ENCODE assay signal across 25 cellular contexts in the genomic region with DNA sequence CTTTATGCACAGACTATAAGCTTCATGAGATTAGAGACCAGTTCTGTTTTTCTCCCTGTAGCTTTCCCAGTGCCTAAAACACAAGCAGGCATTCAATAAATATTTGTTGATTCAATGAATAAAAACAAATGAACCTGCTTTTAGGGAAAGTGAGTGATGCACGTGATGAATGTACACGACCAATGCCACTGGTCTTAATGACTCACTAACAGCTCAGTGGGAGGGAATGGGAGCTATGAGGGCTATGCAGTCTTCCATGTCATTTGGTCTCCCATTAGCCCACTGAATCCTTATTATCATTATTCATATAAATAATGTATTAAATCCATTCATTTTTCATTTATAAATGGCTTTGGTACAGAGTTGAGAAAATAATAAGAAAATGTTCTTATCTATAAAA.
DNase-seq lines count a peak whose midpoint lies in the region; ATAC-seq and TF ChIP-seq lines count a peak whose summit lies in the region.
"Had no signal": no experiment of that assay in that cellular context is flagged by ENCODE, and none has a peak within 500 bp of the region (broad histone marks: within the 10 kb centered on the region; RNA-seq: fewer than 3 reads in every experiment).

No MANE protein-coding gene starts in this region.

- H3K9me2 ChIP-seq in SK-N-SH, result no peaks in the 10 kb centered on the region

- H3K36me3 ChIP-seq in SK-N-SH (replicated peaks in 1 of 2; ENCODE audit: control insufficient read depth in 1 of 2, insufficient read depth in 2 of 2, low read length in 1 of 2), result no peaks in the 10 kb centered on the region
- H3K36me3 ChIP-seq: adrenal gland, breast epithelium, HAP-1, transverse colon had no signal

- H3K4me2 ChIP-seq in SK-N-SH, result no peak overlapping the region

- H3K27me3 Mint-ChIP-seq in T-cell, result peaks cover 0 to 5% of the 10 kb centered on the region in 2 donors
- H3K27me3 Mint-ChIP-seq: CD4-positive, alpha-beta memory T cell; naive B cell had no signal

- H3K4me1 Mint-ChIP-seq in T-cell, result no peaks in the 10 kb centered on the region
- H3K4me1 Mint-ChIP-seq: CD4-positive, alpha-beta memory T cell; immature natural killer cell; naive B cell had no signal

- H3K27ac Mint-ChIP-seq in T-cell, result no peak overlapping the region
- H3K27ac Mint-ChIP-seq: CD4-positive, alpha-beta memory T cell; immature natural killer cell had no signal

- DNase-seq in DMS53 treated with DMSO at 0.1 percent for 48 hours (lab: John Stamatoyannopoulos, UW; ENCODE audit: unreplicated experiment) (peak; percentile 18), HT1080 (ENCODE audit: low read depth) (peak; percentile 40), NCI-H226 (peak; percentile 39), foreskin fibroblast (peak; percentile 18 to 62), T-cell (no peak), NCI-H1048 (lab: John Stamatoyannopoulos, UW) (no peak), SK-N-SH (no peak)
- DNase-seq: activated CD4-positive, alpha-beta T cell treated with anti-CD3 and anti-CD28 coated beads for 4 hours; activated naive CD4-positive, alpha-beta T cell; activated T-cell treated with anti-CD3 and anti-CD28 coated beads, Interleukin-2, amount 50 U/mL, for 4 hours; adrenal gland; CD4-positive, alpha-beta memory T cell; effector CD8-positive, alpha-beta T cell; foreskin melanocyte; hippocampal formation; immature natural killer cell; naive B cell; NCI-H1930; T-helper 2 cell; transverse colon had no signal

- no peak for TF ChIP-seq RAD21 in SK-N-SH (IDR thresholded peaks at IDR 0.05; ENCODE audit: low read length)

- ATAC-seq in T-cell (replicated peaks in 1 of 4) (no peak), HG03442 (IDR thresholded peaks at IDR 0.05; ENCODE audit: unreplicated experiment) (no peak)
- ATAC-seq: activated T-cell treated with anti-CD3 and anti-CD28 coated beads, Interleukin-2, amount 50 U/mL, for 4 hours; GM12878; left lobe of liver had no signal

- CTCF ChIA-PET in T-cell (lab: Charles Lee) (no interaction called here), SK-N-SH (lab: Yijun Ruan, JAX) (no interaction called here)

- POLR2A ChIA-PET in T-cell (lab: Charles Lee) (no interaction called here), SK-N-SH (lab: Yijun Ruan, JAX) (interaction anchor here (1.2 kb wide), 1 partner anchor 24 kb away, joined by 3 read pairs; no protein-coding TSS in a partner anchor)

- no peaks in the 10 kb centered on the region for H3K27me3 ChIP-seq in SK-N-SH (ENCODE audit: insufficient read depth)
- H3K27me3 ChIP-seq: adrenal gland, breast epithelium, transverse colon had no signal

- H3K9me3 ChIP-seq in SK-N-SH, result no peaks in the 10 kb centered on the region
- H3K9me3 ChIP-seq: adrenal gland, breast epithelium, HAP-1, transverse colon had no signal

- peaks cover 3 to 4% of the 10 kb centered on the region in 2 experiments; a peak in 3 of 4 replicates for H3K4me1 ChIP-seq in SK-N-SH (ENCODE audit: control insufficient read depth in 1 of 2, insufficient read depth in 2 of 2, low read depth in 1 of 2, low read length in 1 of 2)
- H3K4me1 ChIP-seq: adrenal gland, breast epithelium, HAP-1, transverse colon had no signal

- no peaks in the 10 kb centered on the region for H3K9me3 Mint-ChIP-seq in T-cell
- H3K9me3 Mint-ChIP-seq: activated T-cell treated with anti-CD3 and anti-CD28 coated beads, Interleukin-2, amount 50 U/mL, for 4 hours; naive B cell had no signal

- TF ChIP-seq CTCF in foreskin fibroblast (IDR thresholded peaks at IDR 0.05; ENCODE audit: low read depth, low read length) (no peak), SK-N-SH (IDR thresholded peaks at IDR 0.05) (no peak)

- H3K4me3 Mint-ChIP-seq in T-cell, result no peak overlapping the region
- H3K4me3 Mint-ChIP-seq: activated T-cell treated with anti-CD3 and anti-CD28 coated beads, Interleukin-2, amount 50 U/mL, for 4 hours; CD4-positive, alpha-beta memory T cell; immature natural killer cell; naive B cell had no signal

- H3K27ac ChIP-seq in SK-N-SH (ENCODE audit: low read depth in 2 of 2, low read length in 1 of 2), result peak overlapping the region in 1 of 2 experiments; percentile 71; a peak in 2 of 4 replicates
- H3K27ac ChIP-seq: adrenal gland, breast epithelium, transverse colon had no signal

- H3K79me2 ChIP-seq in SK-N-SH (ENCODE audit: insufficient read depth), result no peaks in the 10 kb centered on the region

- H2AFZ ChIP-seq in SK-N-SH (ENCODE audit: low read depth), result no peak overlapping the region

- no peaks in the 10 kb centered on the region for H3F3A ChIP-seq in SK-N-SH (replicated peaks; ENCODE audit: insufficient read depth)

- H4K20me1 ChIP-seq in SK-N-SH (ENCODE audit: insufficient read depth), result no peaks in the 10 kb centered on the region

- H3K4me3 ChIP-seq in foreskin fibroblast (ENCODE audit: low read depth in 1 of 2, low read length in 2 of 2) (no peak overlapping the region), SK-N-SH (ENCODE audit: low read depth in 2 of 2, low read length in 1 of 2) (no peak overlapping the region)
- H3K4me3 ChIP-seq: adrenal gland, breast epithelium, GM12878, HAP-1, transverse colon had no signal

- TF ChIP-seq EP300 in SK-N-SH (IDR thresholded peaks at IDR 0.05; ENCODE audit: borderline replicate concordance in 1 of 2, low read depth in 1 of 2, low read length in 1 of 2), result no peak

- WGBS in SK-N-SH (ENCODE audit: low lambda C conversion rate), result 18% methylated on average over 2 of the region's 2 CpGs

- H3K9ac ChIP-seq in SK-N-SH, result no peak overlapping the region

- no peaks in the 10 kb centered on the region for H3K36me3 Mint-ChIP-seq in T-cell
- H3K36me3 Mint-ChIP-seq: CD4-positive, alpha-beta memory T cell; immature natural killer cell; naive B cell had no signal

TF ChIP-seq in SK-N-SH, 30 proteins besides CTCF, POLR2A, EP300 and RAD21:
- no peak for TF ChIP-seq ZBTB33 (IDR thresholded peaks at IDR 0.05; ENCODE audit: borderline replicate concordance, low read depth)
- no peak for TF ChIP-seq SMC3 (IDR thresholded peaks at IDR 0.05; ENCODE audit: low read depth, low read length)
- TF ChIP-seq RCOR1 (IDR thresholded peaks at IDR 0.05; ENCODE audit: low read length), result no peak
- TF ChIP-seq GABPA (IDR thresholded peaks at IDR 0.05; ENCODE audit: low read depth), result no peak
- TF ChIP-seq, protein P1, sequence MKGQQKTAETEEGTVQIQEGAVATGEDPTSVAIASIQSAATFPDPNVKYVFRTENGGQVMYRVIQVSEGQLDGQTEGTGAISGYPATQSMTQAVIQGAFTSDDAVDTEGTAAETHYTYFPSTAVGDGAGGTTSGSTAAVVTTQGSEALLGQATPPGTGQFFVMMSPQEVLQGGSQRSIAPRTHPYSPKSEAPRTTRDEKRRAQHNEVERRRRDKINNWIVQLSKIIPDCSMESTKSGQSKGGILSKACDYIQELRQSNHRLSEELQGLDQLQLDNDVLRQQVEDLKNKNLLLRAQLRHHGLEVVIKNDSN (IDR thresholded peaks at IDR 0.05; ENCODE audit: borderline replicate concordance, low read depth), result no peak
- no peak for TF ChIP-seq NRF1 (IDR thresholded peaks at IDR 0.05; ENCODE audit: low read depth, low read length)
- no peak for TF ChIP-seq PBX3 (IDR thresholded peaks at IDR 0.05)
- TF ChIP-seq RFX5 (IDR thresholded peaks at IDR 0.05; ENCODE audit: low read length), result no peak
- TF ChIP-seq FOSL2 (IDR thresholded peaks at IDR 0.05; ENCODE audit: borderline replicate concordance, low read depth), result no peak
- TF ChIP-seq EZH2phosphoT487 (IDR thresholded peaks at IDR 0.05; ENCODE audit: borderline replicate concordance, low read depth), result no peak
- TF ChIP-seq MAX (IDR thresholded peaks at IDR 0.05; ENCODE audit: low read depth), result no peak
- TF ChIP-seq ELF1 (IDR thresholded peaks at IDR 0.05), result no peak
- no peak for TF ChIP-seq TAF1 (IDR thresholded peaks at IDR 0.05; ENCODE audit: borderline replicate concordance, low read depth, low read length)
- no peak for TF ChIP-seq FOXJ3 (CRISPR knock-in tag; IDR thresholded peaks at IDR 0.05)
- TF ChIP-seq POLR2AphosphoS5 (IDR thresholded peaks at IDR 0.05; ENCODE audit: low read depth, low read length), result no peak

Comparison
In these comparisons a context has a peak if more than half of its experiments do, and no peak if none do; other contexts are left out.
1. DNase-seq: peak in DMS53 treated with DMSO at 0.1 percent for 48 hours (single experiment), HT1080 (single experiment), NCI-H226 (single experiment) and foreskin fibroblast (2 of 2); none in T-cell (0 of 34), NCI-H1048 (single experiment) and SK-N-SH (single experiment).